In genomic region chr4:32884198-32884597, GRCh38 we compare ENCODE assay signal across 22 cellular contexts.
DNase-seq lines count a peak whose midpoint lies in the region; ATAC-seq and TF ChIP-seq lines count a peak whose summit lies in the region.
"Had no signal": no experiment of that assay in that cellular context is flagged by ENCODE, and none has a peak within 500 bp of the region (broad histone marks: within the 10 kb centered on the region; RNA-seq: fewer than 3 reads in every experiment).

No MANE protein-coding gene starts in this region.

- H3K27me3 ChIP-seq in heart right ventricle, result no peaks in the 10 kb centered on the region
- H3K27me3 ChIP-seq: body of pancreas, hepatocyte, Peyer's patch had no signal

- no peaks in the 10 kb centered on the region for H3K36me3 ChIP-seq in heart right ventricle
- H3K36me3 ChIP-seq: Peyer's patch, WERI-Rb-1 had no signal

- in situ Hi-C loops in G401 (cut with HindIII; ENCODE audit: low sequenced_read_pairs), result no loop called here

- intact Hi-C loops in heart right ventricle (cut with DNase I), result no loop called here

- H3K27ac ChIP-seq in heart right ventricle, result no peak overlapping the region
- H3K27ac ChIP-seq: body of pancreas, hepatocyte, Peyer's patch, SK-N-MC, WERI-Rb-1 had no signal

- WGBS in heart right ventricle, 2 donors, result 62 to 67% methylated on average over 2 of the region's 2 CpGs

- H3K9me3 ChIP-seq in heart right ventricle, result no peaks in the 10 kb centered on the region
- H3K9me3 ChIP-seq: body of pancreas, Peyer's patch had no signal

- no peaks in the 10 kb centered on the region for H3K4me1 ChIP-seq in heart right ventricle
- H3K4me1 ChIP-seq: body of pancreas, Peyer's patch had no signal

- DNase-seq in GM03348 (ENCODE audit: low spot score), result peak; percentile 9
- DNase-seq in RKO (ENCODE audit: low spot score), result peak; percentile 9
- DNase-seq in fibroblast of mammary gland (ENCODE audit: low read depth), result peak; percentile 30
- DNase-seq in skeletal muscle cell (ENCODE audit: low read depth), result peak; percentile 4
- no peak for DNase-seq in G401 (ENCODE audit: low spot score)
- no peak for DNase-seq in heart right ventricle
- DNase-seq: activated CD4-positive, alpha-beta T cell treated with anti-CD3 and anti-CD28 coated beads, Interleukin-2, amount 10 ng/mL, durations not matched to agents 7 days and 5 days; body of pancreas; endodermal cell; HFFc6; left ventricle myocardium superior; NCI-H1105 treated with DMSO at 0.1 percent for 48 hours; NCI-H2081 treated with DMSO at 0.1 percent for 48 hours; Peyer's patch; substantia nigra; WERI-Rb-1 had no signal

- H3K4me3 ChIP-seq in fibroblast of mammary gland (ENCODE audit: control insufficient read depth, low read depth, low read length) (no peak overlapping the region), skeletal muscle cell (ENCODE audit: low read depth, low read length) (no peak overlapping the region), heart right ventricle (no peak overlapping the region)
- H3K4me3 ChIP-seq: body of pancreas, hepatocyte, Peyer's patch, SK-N-MC had no signal

- ATAC-seq in SK-N-SH treated with all-trans-retinoic acid at 6 μM for 48 hours, result no peak
- ATAC-seq in heart right ventricle, result no peak
- ATAC-seq: activated T-helper 17 cell treated with anti-CD3 and anti-CD28 coated beads, Interleukin-2, amount 50 U/mL, for 72 hours; body of pancreas; HepG2; left ventricle myocardium superior; sciatic nerve had no signal

- TF ChIP-seq CTCF in fibroblast of mammary gland (conservative IDR thresholded peaks at IDR 0.05; ENCODE audit: control insufficient read depth, insufficient read depth, low read depth, low read length), result no peak
- no peak for TF ChIP-seq CTCF in heart right ventricle (IDR thresholded peaks at IDR 0.05)

TF ChIP-seq in SK-N-SH treated with all-trans-retinoic acid at 6 μM for 48 hours, 23 proteins besides CTCF, POLR2A, EP300 and RAD21:
- TF ChIP-seq CREB5 (CRISPR knock-in tag; IDR thresholded peaks at IDR 0.05; ENCODE audit: low read depth) (no peak), PPARA (CRISPR knock-in tag; IDR thresholded peaks at IDR 0.05; ENCODE audit: borderline replicate concordance) (no peak), CSDC2 (CRISPR knock-in tag; IDR thresholded peaks at IDR 0.05) (no peak), TSHZ2 (CRISPR knock-in tag; IDR thresholded peaks at IDR 0.05) (no peak), BACH2 (CRISPR knock-in tag; IDR thresholded peaks at IDR 0.05; ENCODE audit: borderline replicate concordance) (no peak), CSRNP3 (CRISPR knock-in tag; IDR thresholded peaks at IDR 0.05) (no peak), TCF4 (CRISPR knock-in tag; IDR thresholded peaks at IDR 0.05; ENCODE audit: borderline replicate concordance) (no peak), ARNTL (CRISPR knock-in tag; IDR thresholded peaks at IDR 0.05; ENCODE audit: borderline replicate concordance, low read depth) (no peak), ZNF70 (CRISPR knock-in tag; IDR thresholded peaks at IDR 0.05) (no peak), ZFP3 (CRISPR knock-in tag; IDR thresholded peaks at IDR 0.05) (no peak), TOX (CRISPR knock-in tag; IDR thresholded peaks at IDR 0.05; ENCODE audit: borderline replicate concordance) (no peak), SNAI2 (CRISPR knock-in tag; IDR thresholded peaks at IDR 0.05) (no peak)
- TF ChIP-seq, protein P1, sequence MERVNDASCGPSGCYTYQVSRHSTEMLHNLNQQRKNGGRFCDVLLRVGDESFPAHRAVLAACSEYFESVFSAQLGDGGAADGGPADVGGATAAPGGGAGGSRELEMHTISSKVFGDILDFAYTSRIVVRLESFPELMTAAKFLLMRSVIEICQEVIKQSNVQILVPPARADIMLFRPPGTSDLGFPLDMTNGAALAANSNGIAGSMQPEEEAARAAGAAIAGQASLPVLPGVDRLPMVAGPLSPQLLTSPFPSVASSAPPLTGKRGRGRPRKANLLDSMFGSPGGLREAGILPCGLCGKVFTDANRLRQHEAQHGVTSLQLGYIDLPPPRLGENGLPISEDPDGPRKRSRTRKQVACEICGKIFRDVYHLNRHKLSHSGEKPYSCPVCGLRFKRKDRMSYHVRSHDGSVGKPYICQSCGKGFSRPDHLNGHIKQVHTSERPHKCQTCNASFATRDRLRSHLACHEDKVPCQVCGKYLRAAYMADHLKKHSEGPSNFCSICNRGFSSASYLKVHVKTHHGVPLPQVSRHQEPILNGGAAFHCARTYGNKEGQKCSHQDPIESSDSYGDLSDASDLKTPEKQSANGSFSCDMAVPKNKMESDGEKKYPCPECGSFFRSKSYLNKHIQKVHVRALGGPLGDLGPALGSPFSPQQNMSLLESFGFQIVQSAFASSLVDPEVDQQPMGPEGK (CRISPR knock-in tag; IDR thresholded peaks at IDR 0.05; ENCODE audit: borderline replicate concordance), result no peak

Comparison
In these comparisons a context has a peak if more than half of its experiments do, and no peak if none do; other contexts are left out.
1. DNase-seq: peak in GM03348 (single experiment), RKO (single experiment), fibroblast of mammary gland (single experiment) and skeletal muscle cell (single experiment); none in G401 (single experiment) and heart right ventricle (0 of 2).